Comparison of ENCODE assay signal across 9 cellular contexts in the genomic region with DNA sequence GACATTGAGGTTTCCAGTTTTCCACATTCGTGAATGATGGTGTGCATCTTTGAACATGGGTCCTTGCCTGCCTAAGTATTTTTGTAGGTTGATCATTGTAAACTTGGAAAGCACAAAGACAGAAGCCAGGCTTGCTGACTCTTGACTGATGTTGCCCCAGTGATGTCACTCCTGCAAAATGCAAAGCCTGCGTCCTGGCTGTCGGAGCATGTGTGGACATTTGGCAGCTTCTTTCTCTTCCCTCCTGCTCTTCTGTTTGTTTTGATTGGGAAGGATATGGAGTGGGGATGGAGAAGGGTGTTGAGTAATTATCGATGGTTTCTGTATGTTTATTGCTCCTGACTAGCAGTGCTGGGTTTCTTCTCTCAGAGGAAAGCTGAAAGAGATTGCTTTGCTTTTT. TPM values are rescaled to one million over a fixed set of nuclear protein-coding genes. Genes with fewer than 3 reads are reported as not detected.
DNase-seq lines count a peak whose midpoint lies in the region; ATAC-seq, FAIRE-seq and TF ChIP-seq lines count a peak whose summit lies in the region.
"Had no signal": no experiment of that assay in that cellular context is flagged by ENCODE, and none has a peak within 500 bp of the region (broad histone marks: within the 10 kb centered on the region; RNA-seq: fewer than 3 reads in every experiment).

No MANE protein-coding gene starts in this region.

- no peaks in the 10 kb centered on the region for H3K27me3 Mint-ChIP-seq in activated T-cell treated with anti-CD3 and anti-CD28 coated beads, Interleukin-2, amount 50 U/mL, for 72 hours (ENCODE audit: low read depth)
- no peaks in the 10 kb centered on the region for H3K27me3 Mint-ChIP-seq in activated CD4-positive, alpha-beta memory T cell treated with anti-CD3 and anti-CD28 coated beads, Interleukin-2, amount 10 ng/mL, durations not matched to agents 7 days and 5 days
- H3K27me3 Mint-ChIP-seq in glutamatergic neuron (ENCODE audit: unreplicated experiment) (peaks cover 5% of the 10 kb centered on the region), endothelial cell (ENCODE audit: unreplicated experiment) (peaks cover 9% of the 10 kb centered on the region)

- H3K9me3 Mint-ChIP-seq in activated T-cell treated with anti-CD3 and anti-CD28 coated beads, Interleukin-2, amount 50 U/mL, for 72 hours: no peaks in the 10 kb centered on the region
- H3K9me3 Mint-ChIP-seq in activated CD4-positive, alpha-beta memory T cell treated with anti-CD3 and anti-CD28 coated beads, Interleukin-2, amount 10 ng/mL, durations not matched to agents 7 days and 5 days: no peaks in the 10 kb centered on the region
- peaks cover 4% of the 10 kb centered on the region for H3K9me3 Mint-ChIP-seq in glutamatergic neuron (ENCODE audit: unreplicated experiment)
- H3K9me3 Mint-ChIP-seq in endothelial cell (ENCODE audit: unreplicated experiment): no peaks in the 10 kb centered on the region

- H3K36me3 Mint-ChIP-seq in activated T-cell treated with anti-CD3 and anti-CD28 coated beads, Interleukin-2, amount 50 U/mL, for 72 hours (ENCODE audit: insufficient read depth in 2 of 2): peaks cover 13 to 14% of the 10 kb centered on the region in 2 donors
- H3K36me3 Mint-ChIP-seq in activated CD4-positive, alpha-beta memory T cell treated with anti-CD3 and anti-CD28 coated beads, Interleukin-2, amount 10 ng/mL, durations not matched to agents 7 days and 5 days (ENCODE audit: low read depth): peaks cover 50% of the 10 kb centered on the region
- H3K36me3 Mint-ChIP-seq in glutamatergic neuron (ENCODE audit: unreplicated experiment) (no peaks in the 10 kb centered on the region), endothelial cell (ENCODE audit: low read depth, unreplicated experiment) (no peaks in the 10 kb centered on the region)

- peak overlapping the region; percentile 71 for H3K27ac ChIP-seq in temporal lobe (ENCODE audit: low read depth, low read length)

- no peak for TF ChIP-seq POLR2A in GM12891 (IDR thresholded peaks at IDR 0.05; ENCODE audit: low read depth, low read length)

- H3K4me1 Mint-ChIP-seq in activated T-cell treated with anti-CD3 and anti-CD28 coated beads, Interleukin-2, amount 50 U/mL, for 72 hours (ENCODE audit: low read depth): peaks cover 53% of the 10 kb centered on the region
- peaks cover 49% of the 10 kb centered on the region for H3K4me1 Mint-ChIP-seq in activated CD4-positive, alpha-beta memory T cell treated with anti-CD3 and anti-CD28 coated beads, Interleukin-2, amount 10 ng/mL, durations not matched to agents 7 days and 5 days
- H3K4me1 Mint-ChIP-seq in glutamatergic neuron (ENCODE audit: low read depth, unreplicated experiment) (no peaks in the 10 kb centered on the region), endothelial cell (ENCODE audit: unreplicated experiment) (peaks cover 5% of the 10 kb centered on the region)

- FAIRE-seq in GM12891 (lab: Jason Lieb, UNC): no peak

- no peak for ATAC-seq in activated T-cell treated with anti-CD3 and anti-CD28 coated beads, Interleukin-2, amount 50 U/mL, for 72 hours (replicated peaks in 1 of 2)

- peak overlapping the region; percentile 94 to 95 for H3K4me3 Mint-ChIP-seq in activated T-cell treated with anti-CD3 and anti-CD28 coated beads, Interleukin-2, amount 50 U/mL, for 72 hours
- H3K4me3 Mint-ChIP-seq in activated CD4-positive, alpha-beta memory T cell treated with anti-CD3 and anti-CD28 coated beads, Interleukin-2, amount 10 ng/mL, durations not matched to agents 7 days and 5 days: peak overlapping the region; percentile 42
- H3K4me3 Mint-ChIP-seq in glutamatergic neuron (ENCODE audit: unreplicated experiment) (no peak overlapping the region), endothelial cell (ENCODE audit: unreplicated experiment) (no peak overlapping the region)

- DNase-seq in activated T-cell treated with anti-CD3 and anti-CD28 coated beads, Interleukin-2, amount 50 U/mL, for 72 hours: no peak
- DNase-seq in activated T-cell treated with anti-CD3 and anti-CD28 coated beads, Interleukin-2, amount 50 U/mL, for 48 hours: no peak
- DNase-seq in activated CD4-positive, alpha-beta memory T cell treated with anti-CD3 and anti-CD28 coated beads, Interleukin-2, amount 10 ng/mL, durations not matched to agents 7 days and 5 days: no peak
- DNase-seq in glutamatergic neuron: peak; percentile 29
- no peak for DNase-seq in GM12891 (ENCODE audit: insufficient read length, low spot score)
- no peak for DNase-seq in endothelial cell (ENCODE audit: low spot score)
- no peak for DNase-seq in NCI-H1694 (lab: John Stamatoyannopoulos, UW)
- DNase-seq: DMS79 treated with DMSO at 0.1 percent for 48 hours had no signal

- CTCF ChIA-PET in activated CD4-positive, alpha-beta memory T cell treated with anti-CD3 and anti-CD28 coated beads, Interleukin-2, amount 10 ng/mL, durations not matched to agents 7 days and 5 days (lab: Charles Lee): interaction anchor here (0.9 to 1.6 kb wide), 2 partner anchors 10 to 19 kb away, joined by 3 to 7 read pairs; no protein-coding TSS in a partner anchor

- no peak for TF ChIP-seq CTCF in glutamatergic neuron (IDR thresholded peaks at IDR 0.05; ENCODE audit: partially characterized antibody, unreplicated experiment)
- TF ChIP-seq CTCF in endothelial cell (IDR thresholded peaks at IDR 0.05; ENCODE audit: unreplicated experiment): no peak

- POLR2A ChIA-PET in activated CD4-positive, alpha-beta memory T cell treated with anti-CD3 and anti-CD28 coated beads, Interleukin-2, amount 10 ng/mL, durations not matched to agents 7 days and 5 days (lab: Charles Lee): interaction anchor here (1.2 to 4.4 kb wide), 2 partner anchors 10 to 22 kb away, joined by 3 to 39 read pairs; partner anchors contain the start of gene MARF1

- peak overlapping the region; percentile 65 for H3K27ac Mint-ChIP-seq in activated T-cell treated with anti-CD3 and anti-CD28 coated beads, Interleukin-2, amount 50 U/mL, for 72 hours
- H3K27ac Mint-ChIP-seq in activated CD4-positive, alpha-beta memory T cell treated with anti-CD3 and anti-CD28 coated beads, Interleukin-2, amount 10 ng/mL, durations not matched to agents 7 days and 5 days: peak overlapping the region; percentile 52
- H3K27ac Mint-ChIP-seq in glutamatergic neuron (ENCODE audit: unreplicated experiment) (no peak overlapping the region), endothelial cell (ENCODE audit: unreplicated experiment) (no peak overlapping the region)

TF ChIP-seq in GM12891, 5 proteins besides CTCF, POLR2A, EP300 and RAD21:
- no peak for TF ChIP-seq TAF1 (IDR thresholded peaks at IDR 0.05; ENCODE audit: low read depth, low read length)
- no peak for TF ChIP-seq POU2F2 (IDR thresholded peaks at IDR 0.05; ENCODE audit: low read depth, low read length)
- TF ChIP-seq SPI1 (IDR thresholded peaks at IDR 0.05; ENCODE audit: low read depth, low read length): no peak
- TF ChIP-seq PAX5 (IDR thresholded peaks at IDR 0.05; ENCODE audit: insufficient read depth, low read length, severe bottlenecking): no peak
- TF ChIP-seq POLR2AphosphoS5 (IDR thresholded peaks at IDR 0.05; ENCODE audit: low read depth, low read length): no peak
TF ChIP-seq in GM12891: peak in this region for 0.

RNA-seq across cellular contexts. Expression of gene NDE1, which starts 3.2 kb away (rescaled TPM):
- 100 to 1,000 TPM; 106 to 122 TPM for total RNA-seq in activated T-cell treated with anti-CD3 and anti-CD28 coated beads, Interleukin-2, amount 50 U/mL, for 72 hours
- 100 to 1,000 TPM; 115 to 133 TPM for total RNA-seq in activated CD4-positive, alpha-beta memory T cell treated with anti-CD3 and anti-CD28 coated beads, Interleukin-2, amount 10 ng/mL, durations not matched to agents 7 days and 5 days
- total RNA-seq in glutamatergic neuron (ENCODE audit: unreplicated experiment) (12.4 TPM), temporal lobe (6.4 TPM), endothelial cell (ENCODE audit: unreplicated experiment) (24.1 TPM)
- 65.3 TPM for polyA plus RNA-seq in GM12891 (2012; ENCODE audit: low read depth, missing spikeins)

RNA-seq across cellular contexts. Expression of gene MARF1, which starts 10.3 kb away (rescaled TPM):
- total RNA-seq in activated T-cell treated with anti-CD3 and anti-CD28 coated beads, Interleukin-2, amount 50 U/mL, for 72 hours: 10 to 100 TPM; 74.3 TPM
- 10 to 100 TPM; 85.4 to 85.5 TPM for total RNA-seq in activated CD4-positive, alpha-beta memory T cell treated with anti-CD3 and anti-CD28 coated beads, Interleukin-2, amount 10 ng/mL, durations not matched to agents 7 days and 5 days
- total RNA-seq in glutamatergic neuron (ENCODE audit: unreplicated experiment) (70.5 TPM), temporal lobe (27.5 TPM), endothelial cell (ENCODE audit: unreplicated experiment) (55.2 TPM)
- 9.9 TPM for polyA plus RNA-seq in GM12891 (2012; ENCODE audit: low read depth, missing spikeins)

Comparison
In these comparisons a context has a peak if more than half of its experiments do, and no peak if none do; other contexts are left out.
1. H3K27ac Mint-ChIP-seq: peak in activated T-cell treated with anti-CD3 and anti-CD28 coated beads, Interleukin-2, amount 50 U/mL, for 72 hours (single experiment) and activated CD4-positive, alpha-beta memory T cell treated with anti-CD3 and anti-CD28 coated beads, Interleukin-2, amount 10 ng/mL, durations not matched to agents 7 days and 5 days (single experiment); none in glutamatergic neuron (single experiment) and endothelial cell (single experiment).
2. H3K4me3 Mint-ChIP-seq: peak in activated T-cell treated with anti-CD3 and anti-CD28 coated beads, Interleukin-2, amount 50 U/mL, for 72 hours (2 of 2) and activated CD4-positive, alpha-beta memory T cell treated with anti-CD3 and anti-CD28 coated beads, Interleukin-2, amount 10 ng/mL, durations not matched to agents 7 days and 5 days (single experiment); none in glutamatergic neuron (single experiment) and endothelial cell (single experiment).